Comparison of ENCODE assay signal across 11 cellular contexts in the genomic region with DNA sequence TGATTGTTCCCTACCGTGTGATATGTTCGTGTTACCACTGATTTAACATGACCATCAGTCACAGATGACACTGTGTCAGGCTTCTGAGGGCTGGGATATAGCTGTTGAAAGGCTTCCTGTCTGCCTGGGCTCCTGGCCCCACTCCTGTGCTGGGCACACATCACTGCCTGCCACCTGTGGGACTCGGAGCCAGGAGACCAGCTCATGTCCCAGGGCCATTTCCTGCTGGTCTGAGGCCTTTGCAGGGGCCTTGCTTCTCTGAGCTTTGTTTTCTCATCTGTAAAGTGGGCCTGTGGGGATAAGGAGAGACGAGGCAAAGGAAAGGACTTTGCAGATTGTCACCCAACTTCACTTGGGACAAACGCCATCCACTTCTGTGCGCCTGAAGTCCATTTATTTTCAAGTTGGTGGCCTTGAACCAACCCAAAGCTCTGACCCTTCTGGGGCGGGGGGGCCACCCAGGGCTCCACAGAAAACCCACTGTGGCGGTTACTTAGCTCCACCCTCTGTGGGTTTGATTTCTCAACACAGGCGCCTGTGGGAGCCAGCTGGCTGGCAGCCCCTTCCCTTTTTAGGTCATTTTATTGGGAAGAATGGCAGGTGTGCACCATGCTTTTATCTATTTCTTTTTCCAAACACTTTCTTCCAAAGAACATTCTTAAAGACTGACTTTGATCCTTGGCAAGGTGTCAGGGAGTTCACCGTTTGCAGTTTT. TPM values are rescaled to one million over a fixed set of nuclear protein-coding genes. Genes with fewer than 3 reads are reported as not detected.
DNase-seq lines count a peak whose midpoint lies in the region; ATAC-seq, FAIRE-seq and TF ChIP-seq lines count a peak whose summit lies in the region.
"Had no signal": no experiment of that assay in that cellular context is flagged by ENCODE, and none has a peak within 500 bp of the region (broad histone marks: within the 10 kb centered on the region; RNA-seq: fewer than 3 reads in every experiment).

No MANE protein-coding gene starts in this region.

- no peak for TF ChIP-seq CTCF in right atrium auricular region (IDR thresholded peaks at IDR 0.05)
- TF ChIP-seq CTCF in tibial nerve (IDR thresholded peaks at IDR 0.05), result no peak

- H3K27me3 Mint-ChIP-seq in T-helper 17 cell, result no peaks in the 10 kb centered on the region
- H3K27me3 Mint-ChIP-seq: CD4-positive, CD25-positive, alpha-beta regulatory T cell had no signal

- H3K4me1 ChIP-seq in right atrium auricular region, result peaks cover 0 to 13% of the 10 kb centered on the region in 2 donors
- peaks cover 0 to 57% (median 22%) of the 10 kb centered on the region in 4 donors for H3K4me1 ChIP-seq in tibial nerve

- H3K4me1 Mint-ChIP-seq in T-helper 17 cell, result no peaks in the 10 kb centered on the region

- H3K27ac ChIP-seq in right atrium auricular region, result no peak overlapping the region
- H3K27ac ChIP-seq in tibial nerve, result peak overlapping the region in 2 of 4 donors; percentile 65 to 92

- H3K27ac Mint-ChIP-seq in T-helper 17 cell, result no peak overlapping the region
- H3K27ac Mint-ChIP-seq: CD4-positive, CD25-positive, alpha-beta regulatory T cell had no signal

- H3K27me3 ChIP-seq in right atrium auricular region, result no peaks in the 10 kb centered on the region
- no peaks in the 10 kb centered on the region for H3K27me3 ChIP-seq in tibial nerve

- H3K36me3 ChIP-seq in right atrium auricular region, result peaks cover 10% of the 10 kb centered on the region
- peaks cover 0 to 29% (median 0%) of the 10 kb centered on the region in 3 donors for H3K36me3 ChIP-seq in tibial nerve

- H3K36me3 Mint-ChIP-seq in T-helper 17 cell (ENCODE audit: low read depth), result no peaks in the 10 kb centered on the region

- no peak overlapping the region for H3K4me3 Mint-ChIP-seq in T-helper 17 cell
- H3K4me3 Mint-ChIP-seq: CD4-positive, CD25-positive, alpha-beta regulatory T cell; nephron had no signal

- ATAC-seq in T-helper 17 cell (no peak), HG03432 (IDR thresholded peaks at IDR 0.05; ENCODE audit: unreplicated experiment) (no peak)

- H3K9me3 ChIP-seq in T-helper 17 cell (ENCODE audit: control insufficient read depth, low read length, poor library complexity, severe bottlenecking) (no peaks in the 10 kb centered on the region), right atrium auricular region (no peaks in the 10 kb centered on the region), tibial nerve (no peaks in the 10 kb centered on the region)

- 28 to 41% methylated on average over 10 of the region's 10 CpGs for WGBS in tibial nerve, 2 donors

- peak; percentile 38 to 40 for TF ChIP-seq EP300 in tibial nerve (IDR thresholded peaks at IDR 0.05)

- H3K4me3 ChIP-seq in right atrium auricular region, result no peak overlapping the region
- H3K4me3 ChIP-seq in tibial nerve, result no peak overlapping the region

- TF ChIP-seq POLR2A in tibial nerve (IDR thresholded peaks at IDR 0.05), result no peak

- peak; percentile 1 for DNase-seq in activated naive CD4-positive, alpha-beta T cell treated with Interleukin-2 at 50 U/mL for 16 hours
- DNase-seq in activated naive CD4-positive, alpha-beta T cell treated with anti-CD3 and anti-CD28 coated beads, Interleukin-2, amount 50 U/mL, for 16 hours, result no peak
- DNase-seq in T-helper 17 cell, result peak in 2 of 3 donors; percentile 2 to 3
- peak; percentile 54 for DNase-seq in right atrium auricular region (ENCODE audit: low spot score)
- peak; percentile 51 to 60 for DNase-seq in tibial nerve (ENCODE audit: low spot score in 2 of 2)
- no peak for DNase-seq in iPS-NIHi11 (ENCODE audit: low spot score)
- DNase-seq in RCC 7860 (ENCODE audit: low spot score), result no peak
- DNase-seq: CD4-positive, CD25-positive, alpha-beta regulatory T cell had no signal

- FAIRE-seq in RCC 7860 (lab: Jason Lieb, UNC), result no peak
- FAIRE-seq: frontal cortex had no signal

RNA-seq across cellular contexts. Expression of a gene that starts 54.1 kb away (rescaled TPM):
- total RNA-seq in T-helper 17 cell (1 to 10 TPM in 1 of 2 donors, under 1 TPM in 1; 0.50 to 4.5 TPM), right atrium auricular region (1 to 10 TPM in 1 of 2 donors, under 1 TPM in 1; 0.93 to 5.7 TPM), tibial nerve (10 to 100 TPM in 2 of 4 donors, 1 to 10 TPM in 2; 9.6 to 17.0 (median 11.6) TPM)

Comparison
In these comparisons a context has a peak if more than half of its experiments do, and no peak if none do; other contexts are left out.
1. DNase-seq: peak in activated naive CD4-positive, alpha-beta T cell treated with Interleukin-2 at 50 U/mL for 16 hours (single experiment), T-helper 17 cell (2 of 3), right atrium auricular region (single experiment) and tibial nerve (2 of 2); none in activated naive CD4-positive, alpha-beta T cell treated with anti-CD3 and anti-CD28 coated beads, Interleukin-2, amount 50 U/mL, for 16 hours (single experiment), iPS-NIHi11 (single experiment) and RCC 7860 (single experiment).